In the genomic region with DNA sequence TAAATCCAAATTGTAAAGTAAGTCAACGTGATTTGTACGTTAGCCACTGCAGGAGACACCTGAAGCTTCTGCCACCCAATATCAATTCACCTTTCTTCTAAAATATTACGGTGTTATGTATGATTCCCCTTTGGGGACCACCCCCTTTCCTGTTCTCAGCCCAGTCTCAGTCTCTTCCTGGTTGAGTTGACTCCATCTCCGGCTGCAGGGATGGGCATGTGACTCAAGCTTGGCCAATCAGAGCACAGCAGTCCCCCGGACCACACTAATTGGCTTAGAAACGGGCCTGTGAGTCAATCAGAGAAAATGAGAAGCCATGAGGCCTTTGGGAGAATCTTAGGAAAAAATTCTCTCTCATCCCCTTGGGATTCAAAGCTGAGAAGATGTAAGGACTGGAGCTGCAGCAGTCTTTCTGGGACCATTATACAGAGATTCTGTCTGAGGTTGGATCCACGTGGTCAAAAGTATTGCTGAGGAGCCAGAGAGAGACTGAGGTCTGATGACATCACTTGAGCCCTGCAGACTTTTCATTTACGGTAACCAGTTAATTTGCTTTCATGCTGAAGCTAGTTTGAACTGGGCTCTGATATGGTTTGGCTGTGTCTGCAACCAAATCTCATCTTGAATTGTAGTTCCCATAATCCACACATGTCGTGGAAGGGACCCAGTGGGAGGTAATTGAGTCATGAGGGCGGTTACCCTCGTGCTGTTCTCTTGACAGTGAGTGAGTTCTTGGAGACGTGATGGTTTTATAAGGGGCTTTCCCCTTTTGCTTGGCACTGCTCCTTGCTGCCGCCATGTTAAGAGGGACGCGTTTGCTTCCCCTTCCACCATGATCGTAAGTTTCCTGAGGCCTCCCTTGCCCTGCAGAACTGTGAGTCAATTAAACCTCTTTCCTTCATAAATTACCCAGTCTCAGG, we compare ENCODE assay signal across 1 cellular context.
TF ChIP-seq lines count a peak whose summit lies in the region.

No MANE protein-coding gene starts in this region.

TF ChIP-seq in GM23338, 12 proteins besides CTCF, POLR2A, EP300 and RAD21 (continued from another document):
- no peak for TF ChIP-seq ETS1 (IDR thresholded peaks at IDR 0.05)
- no peak for TF ChIP-seq POLR2AphosphoS5 (IDR thresholded peaks at IDR 0.05; ENCODE audit: low read depth)
- TF ChIP-seq EZH2phosphoT487 (IDR thresholded peaks at IDR 0.05; ENCODE audit: unreplicated experiment), result no peak
- no peak for TF ChIP-seq ZNF331 (CRISPR knock-in tag; IDR thresholded peaks at IDR 0.05; ENCODE audit: low read depth)
